ENCODE assay signal across 33 cellular contexts in genomic region chr2:105560157-105560556, GRCh38.
"Had no signal": no experiment of that assay in that cellular context is flagged by ENCODE, and none has a peak within 500 bp of the region (broad histone marks: within the 10 kb centered on the region; RNA-seq: fewer than 3 reads in every experiment).

No MANE protein-coding gene starts in this region.

- H3K36me3 ChIP-seq: adrenal gland, ascending aorta, brain microvascular endothelial cell, breast epithelium, cardiac muscle cell had no signal

- DNase-seq: activated gamma-delta T cell; activated gamma-delta T cell treated with Interleukin-2 at 50 U/mL for 16 hours; activated naive CD4-positive, alpha-beta T cell; activated naive CD4-positive, alpha-beta T cell treated with anti-CD3 and anti-CD28 coated beads for 36 hours; activated naive CD4-positive, alpha-beta T cell treated with anti-CD3 and anti-CD28 coated beads, Interleukin-2, amount 10 ng/mL, durations not matched to agents 7 days and 5 days; activated naive CD4-positive, alpha-beta T cell treated with anti-CD3 and anti-CD28 coated beads, Interleukin-2, amount 50 U/mL, for 16 hours; activated naive CD4-positive, alpha-beta T cell treated with Interleukin-2 at 50 U/mL for 16 hours; activated naive CD8-positive, alpha-beta T cell treated with anti-CD3 and anti-CD28 coated beads for 36 hours; activated naive CD8-positive, alpha-beta T cell treated with anti-CD3 and anti-CD28 coated beads, Interleukin-2, amount 10 ng/mL, durations not matched to agents 7 days and 5 days; activated naive CD8-positive, alpha-beta T cell treated with anti-CD3 and anti-CD28 coated beads, Interleukin-2, amount 50 U/mL, for 24 hours; activated T-cell treated with anti-CD3 and anti-CD28 coated beads for 4 hours; activated T-cell treated with anti-CD3 and anti-CD28 coated beads, Interleukin-2, amount 50 U/mL, for 1 hour; activated T-cell treated with anti-CD3 and anti-CD28 coated beads, Interleukin-2, amount 50 U/mL, for 24 hours; activated T-cell treated with anti-CD3 and anti-CD28 coated beads, Interleukin-2, amount 50 U/mL, for 4 hours; activated T-cell treated with anti-CD3 and anti-CD28 coated beads, Interleukin-2, amount 50 U/mL, for 48 hours; activated T-cell treated with anti-CD3 and anti-CD28 coated beads, Interleukin-2, amount 50 U/mL, for 72 hours; adrenal gland; amniotic stem cell; amygdala; anterior cingulate cortex; aorta; body of pancreas; brain microvascular endothelial cell; caudate nucleus; central memory CD4-positive, alpha-beta T cell; cerebellar nuclear complex had no signal

- H3K4me3 ChIP-seq: adrenal gland, ascending aorta, body of pancreas, breast epithelium, cardiac muscle cell had no signal

- H3K27ac ChIP-seq: adrenal gland, ascending aorta, body of pancreas, brain microvascular endothelial cell, cardiac muscle cell had no signal

- H3K4me1 ChIP-seq: ascending aorta, body of pancreas had no signal

- H3K9me3 ChIP-seq: adrenal gland, ascending aorta, body of pancreas, breast epithelium had no signal

- H3K27me3 ChIP-seq: adrenal gland, ascending aorta, body of pancreas, breast epithelium had no signal

- ATAC-seq: activated naive CD4-positive, alpha-beta T cell treated with anti-CD3 and anti-CD28 coated beads, Interleukin-2, amount 50 U/mL, for 72 hours; activated naive CD8-positive, alpha-beta T cell treated with anti-CD3 and anti-CD28 coated beads, Interleukin-2, amount 50 U/mL, for 24 hours; activated T-cell treated with anti-CD3 and anti-CD28 coated beads, Interleukin-2, amount 50 U/mL, for 4 hours; activated T-helper 17 cell treated with anti-CD3 and anti-CD28 coated beads, Interleukin-2, amount 50 U/mL, for 72 hours; body of pancreas had no signal

- FAIRE-seq: astrocyte, bronchial epithelial cell had no signal
